ENCODE assay signal across 27 cellular contexts in genomic region chr11:57604289-57605010, GRCh38. TPM values are rescaled to one million over a fixed set of nuclear protein-coding genes. Genes with fewer than 3 reads are reported as not detected.
DNase-seq lines count a peak whose midpoint lies in the region; ATAC-seq, FAIRE-seq and TF ChIP-seq lines count a peak whose summit lies in the region.
"Had no signal": no experiment of that assay in that cellular context is flagged by ENCODE, and none has a peak within 500 bp of the region (broad histone marks: within the 10 kb centered on the region; RNA-seq: fewer than 3 reads in every experiment).

No MANE protein-coding gene starts in this region.

- H3K4me2 ChIP-seq in OCI-LY7 (ENCODE audit: low read length) (no peak overlapping the region), K562 (ENCODE audit: insufficient read depth, low read length) (no peak overlapping the region)

- H3K27me3 ChIP-seq in K562 (ENCODE audit: control insufficient read depth in 2 of 2, insufficient read depth in 2 of 2, low read length in 2 of 2) (peaks cover 27 to 37% of the 10 kb centered on the region in 2 experiments), right lobe of liver (no peaks in the 10 kb centered on the region)
- H3K27me3 ChIP-seq: cardiac muscle cell had no signal

- H3K9me3 ChIP-seq in OCI-LY7 (ENCODE audit: low read length) = no peaks in the 10 kb centered on the region
- H3K9me3 ChIP-seq in K562 (replicated peaks; ENCODE audit: control insufficient read depth, insufficient read depth, low read depth, low read length) = no peaks in the 10 kb centered on the region
- no peaks in the 10 kb centered on the region for H3K9me3 ChIP-seq in right lobe of liver
- H3K9me3 ChIP-seq: HAP-1 had no signal

- no peaks in the 10 kb centered on the region for H3K36me3 Mint-ChIP-seq in activated naive CD4-positive, alpha-beta T cell treated with anti-CD3 and anti-CD28 coated beads, Interleukin-2, amount 10 ng/mL, durations not matched to agents 7 days and 5 days
- H3K36me3 Mint-ChIP-seq: activated naive CD4-positive, alpha-beta T cell treated with anti-CD3 and anti-CD28 coated beads, Interleukin-2, amount 50 U/mL, for 24 hours; IgD-negative memory B cell; natural killer cell had no signal

- no peaks in the 10 kb centered on the region for H3K9me3 Mint-ChIP-seq in activated naive CD4-positive, alpha-beta T cell treated with anti-CD3 and anti-CD28 coated beads, Interleukin-2, amount 10 ng/mL, durations not matched to agents 7 days and 5 days
- no peaks in the 10 kb centered on the region for H3K9me3 Mint-ChIP-seq in stimulated activated naive CD8-positive, alpha-beta T cell treated with anti-CD3 and anti-CD28 coated beads, Interleukin-15, amount 100 ng/mL, for 72 hours
- H3K9me3 Mint-ChIP-seq: activated naive CD4-positive, alpha-beta T cell treated with anti-CD3 and anti-CD28 coated beads, Interleukin-2, amount 50 U/mL, for 24 hours; activated T-cell treated with anti-CD3 and anti-CD28 coated beads, Interleukin-2, amount 50 U/mL, for 72 hours; natural killer cell; type B pancreatic cell had no signal

- peak; percentile 25 for DNase-seq in activated naive CD4-positive, alpha-beta T cell treated with anti-CD3 and anti-CD28 coated beads, Interleukin-2, amount 10 ng/mL, durations not matched to agents 7 days and 5 days
- DNase-seq in activated naive CD4-positive, alpha-beta T cell treated with anti-CD3 and anti-CD28 coated beads, Interleukin-2, amount 50 U/mL, for 16 hours = no peak
- peak; percentile 5 for DNase-seq in OCI-LY7 (ENCODE audit: low spot score)
- no peak for DNase-seq in K562 (ENCODE audit: extremely low read depth in 1 of 4, low spot score in 3 of 4)
- no peak for DNase-seq in right lobe of liver
- no peak for DNase-seq in hippocampal formation (lab: John Stamatoyannopoulos, UW)
- no peak for DNase-seq in pons (ENCODE audit: low spot score)
- DNase-seq in stimulated activated naive CD8-positive, alpha-beta T cell treated with anti-CD3 and anti-CD28 coated beads, Interleukin-15, amount 100 ng/mL, for 72 hours = no peak
- DNase-seq: activated CD8-positive, alpha-beta memory T cell treated with anti-CD3 and anti-CD28 coated beads for 24 hours; activated T-cell treated with anti-CD3 and anti-CD28 coated beads, Interleukin-2, amount 50 U/mL, for 72 hours; anterior cingulate cortex; C1 segment of cervical spinal cord; left colon; natural killer cell; NCI-H1105; NCI-H2081 treated with DMSO at 0.1 percent for 48 hours; NCI-H446 treated with DMSO at 0.1 percent for 48 hours; NK-92 treated with Interleukin-12 subunit alpha and Interleukin-12 subunit beta, amount 100 ng/mL, for 24 hours had no signal

- in situ Hi-C loops in K562 (cut with MboI) = no loop called here

- TF ChIP-seq POLR2A in K562 (conservative IDR thresholded peaks at IDR 0.05) = no peak
- no peak for TF ChIP-seq POLR2A in right lobe of liver (IDR thresholded peaks at IDR 0.05)

- intact Hi-C loops in OCI-LY7 (cut with micrococcal nuclease; ENCODE audit: unreplicated experiment) (no loop called here), K562 (cut with micrococcal nuclease) (no loop called here), right lobe of liver (cut with DNase I) (no loop called here)

- H3K4me3 ChIP-seq in OCI-LY7 (ENCODE audit: low read depth, low read length, poor library complexity, severe bottlenecking) = no peak overlapping the region
- no peak overlapping the region for H3K4me3 ChIP-seq in K562
- H3K4me3 ChIP-seq in right lobe of liver = no peak overlapping the region
- H3K4me3 ChIP-seq: cardiac muscle cell, HAP-1 had no signal

- TF ChIP-seq CTCF in OCI-LY7 (conservative IDR thresholded peaks at IDR 0.05; ENCODE audit: low read length) (no peak), K562 (IDR thresholded peaks at IDR 0.05 in 2 of 3, conservative IDR thresholded peaks at IDR 0.05 in 1 of 3; ENCODE audit: insufficient read depth in 2 of 3, low read depth in 1 of 3, low read length in 3 of 3) (no peak), right lobe of liver (IDR thresholded peaks at IDR 0.05) (no peak)

- POLR2A ChIA-PET in OCI-LY7 (lab: Charles Lee) (interaction anchor here (0.5 to 0.6 kb wide), 2 partner anchors 9 to 11 kb away, joined by 3 read pairs; no protein-coding TSS in a partner anchor), K562 (lab: Yijun Ruan, JAX) (interaction anchor here (0.8 to 1.5 kb wide), 3 partner anchors 14 to 1648 kb away, joined by 3 read pairs; no protein-coding TSS in a partner anchor)

- WGBS in K562 (ENCODE audit: insufficient coverage, low coverage, missing lambda C conversion rate) = 2% methylated on average over 8 of the region's 8 CpGs
- WGBS in right lobe of liver (ENCODE audit: insufficient coverage, low coverage, low lambda C conversion rate, missing lambda C conversion rate) = 63% methylated on average over 8 of the region's 8 CpGs

- H3K9me1 ChIP-seq in K562 (ENCODE audit: control insufficient read depth, insufficient read depth, low read length) = no peaks in the 10 kb centered on the region

- no peaks in the 10 kb centered on the region for H3K9me2 ChIP-seq in OCI-LY7 (ENCODE audit: insufficient read depth, low read length)

- no peak overlapping the region for H3K9ac ChIP-seq in K562 (ENCODE audit: insufficient read depth in 1 of 2, low read depth in 2 of 2, low read length in 2 of 2)

- no peaks in the 10 kb centered on the region for H3K79me2 ChIP-seq in OCI-LY7 (ENCODE audit: insufficient read depth, low read depth, low read length)
- no peaks in the 10 kb centered on the region for H3K79me2 ChIP-seq in K562 (ENCODE audit: control insufficient read depth, insufficient read depth, low read length)

- H2AFZ ChIP-seq in OCI-LY7 (ENCODE audit: low read length) (no peak overlapping the region), K562 (ENCODE audit: low read depth, low read length) (no peak overlapping the region)

- no peak for TF ChIP-seq EP300 in K562 (IDR thresholded peaks at IDR 0.05; ENCODE audit: low read length)

- CTCF ChIA-PET in activated naive CD4-positive, alpha-beta T cell treated with anti-CD3 and anti-CD28 coated beads, Interleukin-2, amount 10 ng/mL, durations not matched to agents 7 days and 5 days (lab: Charles Lee) = interaction anchor here (0.6 to 1.6 kb wide), 4 partner anchors 37 to 191 kb away, joined by 3 to 6 read pairs (median 4); partner anchors contain the start of gene UBE2L6
- CTCF ChIA-PET in OCI-LY7 (lab: Charles Lee; ENCODE audit: unreplicated experiment) (interaction anchor here (0.6 kb wide), 1 partner anchor 259 kb away, joined by 5 read pairs; no protein-coding TSS in a partner anchor), K562 (lab: Yijun Ruan, JAX; ENCODE audit: low intra/inter-chr PET ratio) (interaction anchor here (0.7 kb wide), 1 partner anchor 26 kb away, joined by 4 read pairs; no protein-coding TSS in a partner anchor)

- H3K4me1 Mint-ChIP-seq in activated naive CD4-positive, alpha-beta T cell treated with anti-CD3 and anti-CD28 coated beads, Interleukin-2, amount 10 ng/mL, durations not matched to agents 7 days and 5 days = peaks cover 8% of the 10 kb centered on the region
- H3K4me1 Mint-ChIP-seq in stimulated activated naive CD8-positive, alpha-beta T cell treated with anti-CD3 and anti-CD28 coated beads, Interleukin-15, amount 100 ng/mL, for 72 hours = no peaks in the 10 kb centered on the region
- H3K4me1 Mint-ChIP-seq: activated naive CD4-positive, alpha-beta T cell treated with anti-CD3 and anti-CD28 coated beads, Interleukin-2, amount 50 U/mL, for 24 hours; IgD-negative memory B cell; natural killer cell had no signal

- TF ChIP-seq RAD21 in K562 (CRISPR knock-in tag; conservative IDR thresholded peaks at IDR 0.05 in 1 of 2, IDR thresholded peaks at IDR 0.05 in 1 of 2) = no peak

- peaks cover 32% of the 10 kb centered on the region for H3K27me3 Mint-ChIP-seq in activated naive CD4-positive, alpha-beta T cell treated with anti-CD3 and anti-CD28 coated beads, Interleukin-2, amount 10 ng/mL, durations not matched to agents 7 days and 5 days
- H3K27me3 Mint-ChIP-seq in stimulated activated naive CD8-positive, alpha-beta T cell treated with anti-CD3 and anti-CD28 coated beads, Interleukin-15, amount 100 ng/mL, for 72 hours = peaks cover 19% of the 10 kb centered on the region
- H3K27me3 Mint-ChIP-seq: type B pancreatic cell had no signal

- H4K20me1 ChIP-seq in OCI-LY7 (ENCODE audit: insufficient read depth, low read length) (no peaks in the 10 kb centered on the region), K562 (replicated peaks; ENCODE audit: control insufficient read depth, insufficient read depth, low read length) (no peaks in the 10 kb centered on the region)

- no peak for FAIRE-seq in K562 (lab: Jason Lieb, UNC)
- FAIRE-seq: endometrium, RCC 7860 had no signal

- ATAC-seq in K562 = peak; percentile 43; the same call in 1 of the 3 replicates
- ATAC-seq in right lobe of liver = no peak
- ATAC-seq in stimulated activated naive CD8-positive, alpha-beta T cell treated with anti-CD3 and anti-CD28 coated beads, Interleukin-15, amount 100 ng/mL, for 72 hours = no peak
- ATAC-seq: activated T-cell treated with anti-CD3 and anti-CD28 coated beads, Interleukin-2, amount 50 U/mL, for 72 hours; left colon had no signal

- BruUV-seq in OCI-LY7 (replicated peaks; lab: Mats Ljungman, UMichigan) (no TSS peak), K562 (replicated peaks; lab: Mats Ljungman, UMichigan) (no TSS peak)

- no peak overlapping the region for H3K4me3 Mint-ChIP-seq in activated naive CD4-positive, alpha-beta T cell treated with anti-CD3 and anti-CD28 coated beads, Interleukin-2, amount 10 ng/mL, durations not matched to agents 7 days and 5 days
- no peak overlapping the region for H3K4me3 Mint-ChIP-seq in stimulated activated naive CD8-positive, alpha-beta T cell treated with anti-CD3 and anti-CD28 coated beads, Interleukin-15, amount 100 ng/mL, for 72 hours
- H3K4me3 Mint-ChIP-seq: activated naive CD4-positive, alpha-beta T cell treated with anti-CD3 and anti-CD28 coated beads, Interleukin-2, amount 50 U/mL, for 24 hours; activated T-cell treated with anti-CD3 and anti-CD28 coated beads, Interleukin-2, amount 50 U/mL, for 72 hours; IgD-negative memory B cell; type B pancreatic cell had no signal

- H3K4me1 ChIP-seq in OCI-LY7 (ENCODE audit: insufficient read depth, low read length, poor library complexity, severe bottlenecking) = no peaks in the 10 kb centered on the region
- no peaks in the 10 kb centered on the region for H3K4me1 ChIP-seq in K562 (replicated peaks in 1 of 2; ENCODE audit: control insufficient read depth in 2 of 2, insufficient read depth in 2 of 2, low read length in 2 of 2)
- peaks cover 0 to 42% (median 4%) of the 10 kb centered on the region in 4 donors for H3K4me1 ChIP-seq in right lobe of liver
- H3K4me1 ChIP-seq: HAP-1 had no signal

- no peaks in the 10 kb centered on the region for H3K36me3 ChIP-seq in OCI-LY7 (ENCODE audit: insufficient read depth, low read length)
- no peaks in the 10 kb centered on the region for H3K36me3 ChIP-seq in K562 (ENCODE audit: control insufficient read depth, insufficient read depth, low read length)
- peaks cover 3 to 85% (median 30%) of the 10 kb centered on the region in 4 donors for H3K36me3 ChIP-seq in right lobe of liver
- H3K36me3 ChIP-seq: cardiac muscle cell, HAP-1 had no signal

- no peak overlapping the region for H3K27ac ChIP-seq in OCI-LY7 (ENCODE audit: low read depth, low read length, poor library complexity, severe bottlenecking)
- H3K27ac ChIP-seq in K562 (ENCODE audit: extremely low read depth, low read depth, low read length) = no peak overlapping the region
- H3K27ac ChIP-seq in right lobe of liver = no peak overlapping the region
- H3K27ac ChIP-seq: cardiac muscle cell had no signal

- H3K27ac Mint-ChIP-seq in activated naive CD4-positive, alpha-beta T cell treated with anti-CD3 and anti-CD28 coated beads, Interleukin-2, amount 10 ng/mL, durations not matched to agents 7 days and 5 days = no peak overlapping the region
- H3K27ac Mint-ChIP-seq in stimulated activated naive CD8-positive, alpha-beta T cell treated with anti-CD3 and anti-CD28 coated beads, Interleukin-15, amount 100 ng/mL, for 72 hours = no peak overlapping the region
- H3K27ac Mint-ChIP-seq: activated naive CD4-positive, alpha-beta T cell treated with anti-CD3 and anti-CD28 coated beads, Interleukin-2, amount 50 U/mL, for 24 hours; activated T-cell treated with anti-CD3 and anti-CD28 coated beads, Interleukin-2, amount 50 U/mL, for 72 hours; IgD-negative memory B cell; type B pancreatic cell had no signal

RNA-seq across cellular contexts. Expression of gene SERPING1, which starts 7.0 kb away (rescaled TPM):
- total RNA-seq in OCI-LY7 (2014; rRNA removed; shearing (Covaris generic)) = not detected in 2 replicates
- total RNA-seq in OCI-LY7 (2022) = not detected in 2 replicates
- total RNA-seq in K562 (2011; cell fraction: chromatin; rRNA removed; ENCODE audit: low replicate concordance) = 0.44 TPM in 1 of 2 replicates, not detected in the other
- 0.33 TPM in 1 of 2 replicates, not detected in the other for total RNA-seq in K562 (2011; cell fraction: nucleolus; rRNA removed)
- 0.37 and 0.46 TPM in 2 replicates for total RNA-seq in K562 (2011; cell fraction: nucleoplasm; rRNA removed)
- not detected in 2 replicates for total RNA-seq in K562 (2014; rRNA removed)
- total RNA-seq in K562 (2014; rRNA removed; fragmentation: Illumina TruSeq; extraction: Trizol) = not detected in 2 replicates
- 0.14 TPM in 1 of 2 replicates, not detected in the other for total RNA-seq in K562 (2015; rRNA removed; fragmentation: Illumina TruSeq; extraction: Trizol)
- total RNA-seq in K562 (2021) = 0.94 and 1.00 TPM in 2 replicates
- polyA plus RNA-seq in K562 (2011; rRNA removed) = 0.10 and 0.31 TPM in 2 replicates
- 0.37 and 0.40 TPM in 2 replicates for polyA plus RNA-seq in K562 (2011; cell fraction: cytosol; rRNA removed)
- 0.18 and 0.48 TPM in 2 replicates for polyA plus RNA-seq in K562 (2011; cell fraction: nucleus; rRNA removed)
- 0.30 and 1.2 TPM in 2 replicates for polyA plus RNA-seq in K562 (2012)
- polyA plus RNA-seq in K562 (2014; fragmentation: Illumina TruSeq; extraction: Trizol) = 0.08 and 0.31 TPM in 2 replicates
- polyA plus RNA-seq in K562 (2014; fragmentation: Nextera tagmentation; extraction: Ambion mirVana) = under 1 TPM; 0.21 to 0.30 TPM
- 0.20 and 0.55 TPM in 2 replicates for polyA plus RNA-seq in K562 (2014; rRNA removed)
- polyA minus RNA-seq in K562 (2011; rRNA and poly(A)+ RNA removed) = not detected in 2 replicates
- polyA minus RNA-seq in K562 (2011; cell fraction: cytosol; rRNA and poly(A)+ RNA removed) = not detected in 2 replicates
- polyA minus RNA-seq in K562 (2011; cell fraction: nucleus; rRNA and poly(A)+ RNA removed) = 0.13 TPM in 1 of 2 replicates, not detected in the other
- total RNA-seq in right lobe of liver = 1,000 to 10,000 TPM; 1,903 to 2,571 (median 2,194) TPM
- total RNA-seq: activated T-cell treated with anti-CD3 and anti-CD28 coated beads, Interleukin-2, amount 50 U/mL, for 72 hours; SK-MEL-5; T-helper 2 cell treated with Interferon-gamma antibody and Interleukin-4, amounts not matched to agents 100 ng/mL and 5 ng/mL, for 36 hours had no signal

RNA-seq across cellular contexts. Expression of gene UBE2L6, which starts 37.0 kb away (rescaled TPM):
- 64.7 and 68.9 TPM in 2 replicates for total RNA-seq in OCI-LY7 (2014; rRNA removed; shearing (Covaris generic))
- total RNA-seq in OCI-LY7 (2022) (51.7 and 56.1 TPM in 2 replicates), K562 (2014; rRNA removed) (7.7 and 11.8 TPM in 2 replicates), K562 (2014; rRNA removed; fragmentation: Illumina TruSeq; extraction: Trizol) (6.4 and 7.9 TPM in 2 replicates), K562 (2015; rRNA removed; fragmentation: Illumina TruSeq; extraction: Trizol) (9.1 and 10.9 TPM in 2 replicates), K562 (2021) (9.7 and 9.8 TPM in 2 replicates), right lobe of liver (100 to 1,000 TPM in 1 of 6 experiments, 10 to 100 TPM in 5; 36.6 to 124 (median 58.6) TPM)
- total RNA-seq in K562 (2011; cell fraction: chromatin; rRNA removed; ENCODE audit: low replicate concordance) = 2.0 and 3.5 TPM in 2 replicates
- 1.8 and 2.6 TPM in 2 replicates for total RNA-seq in K562 (2011; cell fraction: nucleolus; rRNA removed)
- total RNA-seq in K562 (2011; cell fraction: nucleoplasm; rRNA removed) = 2.4 and 3.6 TPM in 2 replicates
- polyA plus RNA-seq in K562 (2011; rRNA removed) (5.4 and 5.9 TPM in 2 replicates), K562 (2014; fragmentation: Illumina TruSeq; extraction: Trizol) (13.2 and 15.7 TPM in 2 replicates), K562 (2014; fragmentation: Nextera tagmentation; extraction: Ambion mirVana) (10 to 100 TPM; 21.5 to 24.9 TPM), K562 (2014; rRNA removed) (9.8 and 11.1 TPM in 2 replicates)
- polyA plus RNA-seq in K562 (2011; cell fraction: cytosol; rRNA removed) = 11.2 and 16.3 TPM in 2 replicates
- 2.8 and 4.5 TPM in 2 replicates for polyA plus RNA-seq in K562 (2011; cell fraction: nucleus; rRNA removed)
- 33.5 and 84.9 TPM in 2 replicates for polyA plus RNA-seq in K562 (2012)
- 5.3 and 6.6 TPM in 2 replicates for polyA minus RNA-seq in K562 (2011; rRNA and poly(A)+ RNA removed)
- 3.4 TPM in 2 replicates for polyA minus RNA-seq in K562 (2011; cell fraction: cytosol; rRNA and poly(A)+ RNA removed)
- 1.1 and 2.6 TPM in 2 replicates for polyA minus RNA-seq in K562 (2011; cell fraction: nucleus; rRNA and poly(A)+ RNA removed)

RNA-seq across cellular contexts. Expression of gene YPEL4, which starts 45.3 kb away (rescaled TPM):
- 0.54 and 0.85 TPM in 2 replicates for total RNA-seq in OCI-LY7 (2014; rRNA removed; shearing (Covaris generic))
- total RNA-seq in OCI-LY7 (2022) = 0.52 and 0.55 TPM in 2 replicates
- total RNA-seq in K562 (2011; cell fraction: chromatin; rRNA removed; ENCODE audit: low replicate concordance) = 2.3 and 5.9 TPM in 2 replicates
- 1.8 and 4.0 TPM in 2 replicates for total RNA-seq in K562 (2011; cell fraction: nucleolus; rRNA removed)
- total RNA-seq in K562 (2011; cell fraction: nucleoplasm; rRNA removed) = 2.2 and 2.8 TPM in 2 replicates
- total RNA-seq in K562 (2014; rRNA removed) = 0.37 TPM in 1 of 2 replicates, not detected in the other
- total RNA-seq in K562 (2014; rRNA removed; fragmentation: Illumina TruSeq; extraction: Trizol) = 0.16 and 0.22 TPM in 2 replicates
- total RNA-seq in K562 (2015; rRNA removed; fragmentation: Illumina TruSeq; extraction: Trizol) = 0.07 and 0.08 TPM in 2 replicates
- total RNA-seq in K562 (2021) = 0.42 and 0.51 TPM in 2 replicates
- polyA plus RNA-seq in K562 (2011; rRNA removed) = 0.91 and 1.4 TPM in 2 replicates
- 0.88 and 2.1 TPM in 2 replicates for polyA plus RNA-seq in K562 (2011; cell fraction: cytosol; rRNA removed)
- 3.1 and 5.7 TPM in 2 replicates for polyA plus RNA-seq in K562 (2011; cell fraction: nucleus; rRNA removed)
- polyA plus RNA-seq in K562 (2012) = 1.0 and 2.1 TPM in 2 replicates
- polyA plus RNA-seq in K562 (2014; fragmentation: Illumina TruSeq; extraction: Trizol) = 0.40 and 0.48 TPM in 2 replicates
- under 1 TPM in 1 of 2 experiments, not detected in 1; 0.08 TPM for polyA plus RNA-seq in K562 (2014; fragmentation: Nextera tagmentation; extraction: Ambion mirVana)
- polyA plus RNA-seq in K562 (2014; rRNA removed) = 0.40 and 1.1 TPM in 2 replicates
- 0.51 and 0.56 TPM in 2 replicates for polyA minus RNA-seq in K562 (2011; rRNA and poly(A)+ RNA removed)
- polyA minus RNA-seq in K562 (2011; cell fraction: cytosol; rRNA and poly(A)+ RNA removed) = 0.57 TPM in 1 of 2 replicates, not detected in the other
- polyA minus RNA-seq in K562 (2011; cell fraction: nucleus; rRNA and poly(A)+ RNA removed) = 1.00 and 1.2 TPM in 2 replicates
- under 1 TPM in 4 of 6 experiments, not detected in 2; 0.06 to 0.84 (median 0.30) TPM for total RNA-seq in right lobe of liver
- polyA plus RNA-seq: IgD-negative memory B cell had no signal

RNA-seq across cellular contexts. Expression of gene CLP1, which starts 53.1 kb away (rescaled TPM):
- 18.3 and 18.5 TPM in 2 replicates for total RNA-seq in OCI-LY7 (2014; rRNA removed; shearing (Covaris generic))
- total RNA-seq in OCI-LY7 (2022) = 18.1 and 20.8 TPM in 2 replicates
- total RNA-seq in K562 (2011; cell fraction: chromatin; rRNA removed; ENCODE audit: low replicate concordance) = 15.6 and 22.6 TPM in 2 replicates
- 14.6 and 18.2 TPM in 2 replicates for total RNA-seq in K562 (2011; cell fraction: nucleolus; rRNA removed)
- 13.2 and 13.8 TPM in 2 replicates for total RNA-seq in K562 (2011; cell fraction: nucleoplasm; rRNA removed)
- total RNA-seq in K562 (2014; rRNA removed) = 19.1 and 20.0 TPM in 2 replicates
- total RNA-seq in K562 (2014; rRNA removed; fragmentation: Illumina TruSeq; extraction: Trizol) = 27.8 and 28.6 TPM in 2 replicates
- 26.3 and 27.8 TPM in 2 replicates for total RNA-seq in K562 (2015; rRNA removed; fragmentation: Illumina TruSeq; extraction: Trizol)
- total RNA-seq in K562 (2021) = 21.5 and 23.7 TPM in 2 replicates
- polyA plus RNA-seq in K562 (2011; rRNA removed) = 22.2 and 31.9 TPM in 2 replicates
- polyA plus RNA-seq in K562 (2011; cell fraction: cytosol; rRNA removed) = 32.3 and 33.7 TPM in 2 replicates
- polyA plus RNA-seq in K562 (2011; cell fraction: nucleus; rRNA removed) = 13.3 and 14.0 TPM in 2 replicates
- polyA plus RNA-seq in K562 (2012) = 14.4 and 26.1 TPM in 2 replicates
- polyA plus RNA-seq in K562 (2014; fragmentation: Illumina TruSeq; extraction: Trizol) = 24.9 and 30.3 TPM in 2 replicates
- 10 to 100 TPM; 45.6 to 46.2 TPM for polyA plus RNA-seq in K562 (2014; fragmentation: Nextera tagmentation; extraction: Ambion mirVana)
- polyA plus RNA-seq in K562 (2014; rRNA removed) = 23.4 and 26.5 TPM in 2 replicates
- 29.5 and 35.2 TPM in 2 replicates for polyA minus RNA-seq in K562 (2011; rRNA and poly(A)+ RNA removed)
- polyA minus RNA-seq in K562 (2011; cell fraction: cytosol; rRNA and poly(A)+ RNA removed) = 7.9 and 11.1 TPM in 2 replicates
- polyA minus RNA-seq in K562 (2011; cell fraction: nucleus; rRNA and poly(A)+ RNA removed) = 5.3 and 8.4 TPM in 2 replicates
- total RNA-seq in right lobe of liver = 1 to 10 TPM; 5.6 to 9.2 (median 6.8) TPM

Comparison
In these comparisons a context has a peak if more than half of its experiments do, and no peak if none do; other contexts are left out.
1. DNase-seq: peak in activated naive CD4-positive, alpha-beta T cell treated with anti-CD3 and anti-CD28 coated beads, Interleukin-2, amount 10 ng/mL, durations not matched to agents 7 days and 5 days (single experiment) and OCI-LY7 (single experiment); none in activated naive CD4-positive, alpha-beta T cell treated with anti-CD3 and anti-CD28 coated beads, Interleukin-2, amount 50 U/mL, for 16 hours (single experiment), K562 (0 of 4), right lobe of liver (0 of 3), hippocampal formation (0 of 2), pons (single experiment) and stimulated activated naive CD8-positive, alpha-beta T cell treated with anti-CD3 and anti-CD28 coated beads, Interleukin-15, amount 100 ng/mL, for 72 hours (0 of 2).
2. RNA of gene SERPING1, which starts 7.0 kb away (total RNA-seq): 1,903 to 2,571 TPM in right lobe of liver; 0.14 to 1.00 TPM in K562 and not detected in OCI-LY7; every median in the first group is over 100 times any median in the second.